Comparison of ENCODE assay signal across 5 cellular contexts in genomic region chr3:53533486-53533885, GRCh38. TPM values are rescaled to one million over a fixed set of nuclear protein-coding genes. Genes with fewer than 3 reads are reported as not detected.
"Had no signal": no experiment of that assay in that cellular context is flagged by ENCODE, and none has a peak within 500 bp of the region (broad histone marks: within the 10 kb centered on the region; RNA-seq: fewer than 3 reads in every experiment).

No MANE protein-coding gene starts in this region.

- H3K9me3 Mint-ChIP-seq: GM23338, H9 had no signal

- DNase-seq: H9, HCEC 1CT, IMR-90 had no signal

- H3K4me3 Mint-ChIP-seq: GM23338, H9 had no signal

- H3K4me3 ChIP-seq: GM23338, K562 had no signal

- H3K27ac Mint-ChIP-seq: GM23338 had no signal

RNA-seq across cellular contexts. Expression of gene CACNA1D, which starts 39.1 kb away (rescaled TPM):
- total RNA-seq: IMR-90 had no signal
- polyA plus RNA-seq: K562 had no signal
